6 cellular contexts compared by ENCODE assay signal in genomic region chr6:33417127-33417902, GRCh38. TPM values are rescaled to one million over a fixed set of nuclear protein-coding genes. Genes with fewer than 3 reads are reported as not detected.
DNase-seq lines count a peak whose midpoint lies in the region; ATAC-seq and TF ChIP-seq lines count a peak whose summit lies in the region.

No MANE protein-coding gene starts in this region.

- H3K4me1 ChIP-seq in body of pancreas = peaks cover 51% of the 10 kb centered on the region

- H3K27ac ChIP-seq in body of pancreas = peak overlapping the region; percentile 70 to 95 (median 82)

- peak overlapping the region; percentile 92 for H3K4me3 Mint-ChIP-seq in activated CD4-positive, alpha-beta T cell treated with anti-CD3 and anti-CD28 coated beads, Interleukin-2, amount 10 ng/mL, durations not matched to agents 24 days and 14 days
- peak overlapping the region; percentile 99 for H3K4me3 Mint-ChIP-seq in natural killer cell treated with Interleukin-12 subunit alpha and Interleukin-12 subunit beta and Interleukin-15 and Interleukin-18, amount 100 ng/mL, for 72 hours

- TF ChIP-seq CTCF in body of pancreas (IDR thresholded peaks at IDR 0.05) (no peak), GM10266 (IDR thresholded peaks at IDR 0.05; ENCODE audit: control insufficient read depth, insufficient read depth, low read depth, missing control alignments) (no peak)

- peaks cover 1% of the 10 kb centered on the region for H3K27me3 Mint-ChIP-seq in activated CD4-positive, alpha-beta T cell treated with anti-CD3 and anti-CD28 coated beads, Interleukin-2, amount 10 ng/mL, durations not matched to agents 24 days and 14 days
- H3K27me3 Mint-ChIP-seq in natural killer cell treated with Interleukin-12 subunit alpha and Interleukin-12 subunit beta and Interleukin-15 and Interleukin-18, amount 100 ng/mL, for 72 hours = no peaks in the 10 kb centered on the region

- no peaks in the 10 kb centered on the region for H3K9me3 Mint-ChIP-seq in activated CD4-positive, alpha-beta T cell treated with anti-CD3 and anti-CD28 coated beads, Interleukin-2, amount 10 ng/mL, durations not matched to agents 24 days and 14 days
- no peaks in the 10 kb centered on the region for H3K9me3 Mint-ChIP-seq in natural killer cell treated with Interleukin-12 subunit alpha and Interleukin-12 subunit beta and Interleukin-15 and Interleukin-18, amount 100 ng/mL, for 72 hours

- H3K27ac Mint-ChIP-seq in activated CD4-positive, alpha-beta T cell treated with anti-CD3 and anti-CD28 coated beads, Interleukin-2, amount 10 ng/mL, durations not matched to agents 24 days and 14 days = peak overlapping the region; percentile 96
- H3K27ac Mint-ChIP-seq in natural killer cell treated with Interleukin-12 subunit alpha and Interleukin-12 subunit beta and Interleukin-15 and Interleukin-18, amount 100 ng/mL, for 72 hours = peak overlapping the region; percentile 100

- H3K36me3 Mint-ChIP-seq in activated CD4-positive, alpha-beta T cell treated with anti-CD3 and anti-CD28 coated beads, Interleukin-2, amount 10 ng/mL, durations not matched to agents 24 days and 14 days (ENCODE audit: low read depth) = peaks cover 36% of the 10 kb centered on the region
- H3K36me3 Mint-ChIP-seq in natural killer cell treated with Interleukin-12 subunit alpha and Interleukin-12 subunit beta and Interleukin-15 and Interleukin-18, amount 100 ng/mL, for 72 hours = peaks cover 13% of the 10 kb centered on the region

- no peaks in the 10 kb centered on the region for H3K9me3 ChIP-seq in body of pancreas

- H3K4me3 ChIP-seq in body of pancreas = peak overlapping the region; percentile 52 to 58

- H3K27me3 ChIP-seq in body of pancreas = no peaks in the 10 kb centered on the region

- WGBS in body of pancreas, 2 donors = 0 to 1% methylated on average over 12 to 25 of the region's 25 CpGs

- H3K4me1 Mint-ChIP-seq in activated CD4-positive, alpha-beta T cell treated with anti-CD3 and anti-CD28 coated beads, Interleukin-2, amount 10 ng/mL, durations not matched to agents 24 days and 14 days = peaks cover 63% of the 10 kb centered on the region
- H3K4me1 Mint-ChIP-seq in natural killer cell treated with Interleukin-12 subunit alpha and Interleukin-12 subunit beta and Interleukin-15 and Interleukin-18, amount 100 ng/mL, for 72 hours (ENCODE audit: low read depth in 2 of 2) = peaks cover 68 to 70% of the 10 kb centered on the region in 2 donors

- TF ChIP-seq POLR2A in body of pancreas (IDR thresholded peaks at IDR 0.05) = no peak

- ATAC-seq in body of pancreas = no peak
- ATAC-seq in natural killer cell treated with Interleukin-12 subunit alpha and Interleukin-12 subunit beta and Interleukin-15 and Interleukin-18, amount 100 ng/mL, for 72 hours = no peak

- intact Hi-C loops in activated CD4-positive, alpha-beta T cell treated with anti-CD3 and anti-CD28 coated beads, Interleukin-2, amount 10 ng/mL, durations not matched to agents 24 days and 14 days (cut with micrococcal nuclease) = loop anchor here (10.0 kb wide), 2 partner anchors 143 to 1243 kb away; partner anchors contain the start of genes AGPAT1, B3GALT4, RNF5 and RPS18
- intact Hi-C loops in body of pancreas (cut with DNase I) = no loop called here

- H3K36me3 ChIP-seq in body of pancreas (replicated peaks in 1 of 2; ENCODE audit: insufficient read depth in 1 of 2, low read depth in 2 of 2) = no peaks in the 10 kb centered on the region

- peak; percentile 72 for DNase-seq in activated CD4-positive, alpha-beta T cell treated with anti-CD3 and anti-CD28 coated beads, Interleukin-2, amount 10 ng/mL, durations not matched to agents 24 days and 14 days
- DNase-seq in activated CD4-positive, alpha-beta T cell treated with anti-CD3 and anti-CD28 coated beads, Interleukin-2, amount 50 U/mL, for 4 hours = no peak
- DNase-seq in body of pancreas (peak in 1 of 4 donors; percentile 29), GM10266 (ENCODE audit: extremely low spot score) (no peak), superior temporal gyrus (ENCODE audit: extremely low spot score) (no peak)
- DNase-seq in natural killer cell treated with Interleukin-12 subunit alpha and Interleukin-12 subunit beta and Interleukin-15 and Interleukin-18, amount 100 ng/mL, for 72 hours (ENCODE audit: low spot score) = no peak

RNA-seq across cellular contexts. Expression of gene CUTA, which starts 0.6 kb away (rescaled TPM):
- 120 and 124 TPM in 2 replicates for total RNA-seq in activated CD4-positive, alpha-beta T cell treated with anti-CD3 and anti-CD28 coated beads, Interleukin-2, amount 10 ng/mL, durations not matched to agents 24 days and 14 days
- 100 to 1,000 TPM in 1 of 2 donors, 10 to 100 TPM in 1; 87.7 to 126 TPM for total RNA-seq in body of pancreas
- 100 to 1,000 TPM; 106 to 156 TPM for total RNA-seq in natural killer cell treated with Interleukin-12 subunit alpha and Interleukin-12 subunit beta and Interleukin-15 and Interleukin-18, amount 100 ng/mL, for 72 hours

RNA-seq across cellular contexts. Expression of gene SYNGAP1, which starts 2.5 kb away (rescaled TPM):
- 41.5 and 44.6 TPM in 2 replicates for total RNA-seq in activated CD4-positive, alpha-beta T cell treated with anti-CD3 and anti-CD28 coated beads, Interleukin-2, amount 10 ng/mL, durations not matched to agents 24 days and 14 days
- total RNA-seq in body of pancreas = 1 to 10 TPM; 5.4 to 5.6 TPM
- 10 to 100 TPM; 17.7 to 77.0 TPM for total RNA-seq in natural killer cell treated with Interleukin-12 subunit alpha and Interleukin-12 subunit beta and Interleukin-15 and Interleukin-18, amount 100 ng/mL, for 72 hours

RNA-seq across cellular contexts. Expression of gene PHF1, which starts 6.5 kb away (rescaled TPM):
- 29.5 and 33.6 TPM in 2 replicates for total RNA-seq in activated CD4-positive, alpha-beta T cell treated with anti-CD3 and anti-CD28 coated beads, Interleukin-2, amount 10 ng/mL, durations not matched to agents 24 days and 14 days
- total RNA-seq in body of pancreas = 10 to 100 TPM; 58.3 to 73.9 TPM
- 10 to 100 TPM; 46.5 to 66.6 TPM for total RNA-seq in natural killer cell treated with Interleukin-12 subunit alpha and Interleukin-12 subunit beta and Interleukin-15 and Interleukin-18, amount 100 ng/mL, for 72 hours

RNA-seq across cellular contexts. Expression of gene KIFC1, which starts 25.7 kb away (rescaled TPM):
- total RNA-seq in activated CD4-positive, alpha-beta T cell treated with anti-CD3 and anti-CD28 coated beads, Interleukin-2, amount 10 ng/mL, durations not matched to agents 24 days and 14 days = 64.9 and 66.5 TPM in 2 replicates
- under 1 TPM in 1 of 2 donors, not detected in 1; 0.66 TPM for total RNA-seq in body of pancreas
- total RNA-seq in natural killer cell treated with Interleukin-12 subunit alpha and Interleukin-12 subunit beta and Interleukin-15 and Interleukin-18, amount 100 ng/mL, for 72 hours = 100 to 1,000 TPM in 1 of 2 donors, 10 to 100 TPM in 1; 52.9 to 115 TPM

RNA-seq across cellular contexts. Expression of gene ZBTB9, which starts 37.1 kb away (rescaled TPM):
- total RNA-seq in activated CD4-positive, alpha-beta T cell treated with anti-CD3 and anti-CD28 coated beads, Interleukin-2, amount 10 ng/mL, durations not matched to agents 24 days and 14 days = 14.2 and 14.5 TPM in 2 replicates
- total RNA-seq in body of pancreas = 1 to 10 TPM; 1.8 to 5.3 TPM
- total RNA-seq in natural killer cell treated with Interleukin-12 subunit alpha and Interleukin-12 subunit beta and Interleukin-15 and Interleukin-18, amount 100 ng/mL, for 72 hours = 10 to 100 TPM; 10.9 to 25.4 TPM
